ENCODE assay signal across 16 cellular contexts in the genomic region with DNA sequence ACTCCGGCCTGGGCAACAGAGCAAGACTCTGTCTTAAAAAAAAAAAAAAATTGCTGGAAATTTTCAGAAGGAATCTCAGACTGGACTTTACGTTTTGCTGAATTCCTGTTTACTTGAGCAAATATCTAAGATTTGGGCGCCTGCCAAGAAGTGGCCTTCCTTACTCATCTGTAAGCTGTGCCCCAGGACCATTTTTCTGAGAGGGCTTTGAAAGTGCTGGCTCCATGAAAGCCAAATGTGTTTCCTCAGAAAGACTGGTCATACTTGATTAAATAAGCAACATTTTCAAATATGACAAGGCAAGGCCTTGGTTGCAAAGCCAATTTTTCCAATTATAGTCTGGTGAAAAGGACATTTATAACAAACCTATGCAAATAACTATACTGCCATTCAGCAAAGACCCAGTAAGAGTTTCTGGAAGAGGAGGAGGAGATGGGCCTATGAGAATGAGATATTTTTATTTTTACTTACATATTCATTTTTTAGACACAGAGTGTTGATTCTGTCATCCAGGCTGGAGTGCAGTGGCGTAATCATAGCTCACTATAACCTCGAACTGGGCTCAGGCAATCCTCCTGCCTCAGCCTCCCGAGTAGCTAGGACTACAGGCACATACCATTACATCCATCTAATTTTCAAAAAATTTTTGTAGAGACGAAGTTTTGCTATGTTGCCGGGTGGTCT. TPM values are rescaled to one million over a fixed set of nuclear protein-coding genes. Genes with fewer than 3 reads are reported as not detected.
A peak's percentile ranks its signal among the peaks of the same experiment; 100 is the strongest.
DNase-seq lines count a peak whose midpoint lies in the region; ATAC-seq and TF ChIP-seq lines count a peak whose summit lies in the region.
"Had no signal": no experiment of that assay in that cellular context is flagged by ENCODE, and none has a peak within 500 bp of the region (broad histone marks: within the 10 kb centered on the region; RNA-seq: fewer than 3 reads in every experiment).

No MANE protein-coding gene starts in this region.

- intact Hi-C loops in Right ventricle myocardium superior (cut with DNase I): loop anchor here (10.0 kb wide), 1 partner anchor 59 kb away; a partner anchor contains a TSS
- intact Hi-C loops in activated T-helper 2 cell treated with anti-CD3 and anti-CD28 coated beads, Interferon-gamma antibody, Interleukin-2, Interleukin-4, amounts not matched to agents 10 μg/mL and 5 μg/mL and 100 μg/mL, durations not matched to agents 14 hours and 24 hours and 36 hours (cut with micrococcal nuclease): no loop called here

- H3K9me3 Mint-ChIP-seq in neural progenitor cell: no peaks in the 10 kb centered on the region
- no peaks in the 10 kb centered on the region for H3K9me3 Mint-ChIP-seq in activated naive CD8-positive, alpha-beta T cell treated with anti-CD3 and anti-CD28 coated beads for 36 hours
- no peaks in the 10 kb centered on the region for H3K9me3 Mint-ChIP-seq in activated T-helper 2 cell treated with anti-CD3 and anti-CD28 coated beads, Interferon-gamma antibody, Interleukin-2, Interleukin-4, amounts not matched to agents 10 μg/mL and 5 μg/mL and 100 μg/mL, durations not matched to agents 14 hours and 24 hours and 36 hours
- H3K9me3 Mint-ChIP-seq: activated naive CD4-positive, alpha-beta T cell treated with anti-CD3 and anti-CD28 coated beads, Interleukin-2, amount 50 U/mL, for 72 hours; stimulated activated naive CD8-positive, alpha-beta T cell treated with anti-CD3 and anti-CD28 coated beads, Interleukin-15, amount 100 ng/mL, for 72 hours had no signal

- no peak for TF ChIP-seq CTCF in neural progenitor cell (IDR thresholded peaks at IDR 0.05)

- H3K4me3 ChIP-seq in skeletal muscle cell (ENCODE audit: low read depth, low read length) (no peak overlapping the region), neural progenitor cell (no peak overlapping the region)

- H3K9ac ChIP-seq in neural progenitor cell: no peak overlapping the region
- H3K9ac ChIP-seq: KMS-11 had no signal

- H3K27me3 ChIP-seq in neural progenitor cell: no peaks in the 10 kb centered on the region

- H3K27ac Mint-ChIP-seq in neural progenitor cell: no peak overlapping the region
- H3K27ac Mint-ChIP-seq in activated naive CD8-positive, alpha-beta T cell treated with anti-CD3 and anti-CD28 coated beads for 36 hours: no peak overlapping the region
- no peak overlapping the region for H3K27ac Mint-ChIP-seq in activated T-helper 2 cell treated with anti-CD3 and anti-CD28 coated beads, Interferon-gamma antibody, Interleukin-2, Interleukin-4, amounts not matched to agents 10 μg/mL and 5 μg/mL and 100 μg/mL, durations not matched to agents 14 hours and 24 hours and 36 hours
- H3K27ac Mint-ChIP-seq: activated naive CD4-positive, alpha-beta T cell treated with anti-CD3 and anti-CD28 coated beads, Interleukin-2, amount 50 U/mL, for 72 hours; stimulated activated naive CD8-positive, alpha-beta T cell treated with anti-CD3 and anti-CD28 coated beads, Interleukin-15, amount 100 ng/mL, for 72 hours had no signal

- H3K27me3 Mint-ChIP-seq in neural progenitor cell (ENCODE audit: insufficient read depth, low read depth): peaks cover 10% of the 10 kb centered on the region
- H3K27me3 Mint-ChIP-seq in activated naive CD8-positive, alpha-beta T cell treated with anti-CD3 and anti-CD28 coated beads for 36 hours: peaks cover 40% of the 10 kb centered on the region
- H3K27me3 Mint-ChIP-seq in activated T-helper 2 cell treated with anti-CD3 and anti-CD28 coated beads, Interferon-gamma antibody, Interleukin-2, Interleukin-4, amounts not matched to agents 10 μg/mL and 5 μg/mL and 100 μg/mL, durations not matched to agents 14 hours and 24 hours and 36 hours (ENCODE audit: low read depth): peaks cover 25% of the 10 kb centered on the region

- no peak overlapping the region for H2AFZ ChIP-seq in neural progenitor cell (replicated peaks)

- H4K20me1 ChIP-seq in neural progenitor cell (ENCODE audit: low read depth): no peaks in the 10 kb centered on the region

- H3F3A ChIP-seq in neural progenitor cell (ENCODE audit: low read depth): peaks cover 18% of the 10 kb centered on the region

- H3K4me1 Mint-ChIP-seq in neural progenitor cell: peaks cover 12% of the 10 kb centered on the region
- no peaks in the 10 kb centered on the region for H3K4me1 Mint-ChIP-seq in activated naive CD8-positive, alpha-beta T cell treated with anti-CD3 and anti-CD28 coated beads for 36 hours
- no peaks in the 10 kb centered on the region for H3K4me1 Mint-ChIP-seq in activated T-helper 2 cell treated with anti-CD3 and anti-CD28 coated beads, Interferon-gamma antibody, Interleukin-2, Interleukin-4, amounts not matched to agents 10 μg/mL and 5 μg/mL and 100 μg/mL, durations not matched to agents 14 hours and 24 hours and 36 hours (ENCODE audit: low read depth)
- H3K4me1 Mint-ChIP-seq: stimulated activated naive CD8-positive, alpha-beta T cell treated with anti-CD3 and anti-CD28 coated beads, Interleukin-15, amount 100 ng/mL, for 72 hours had no signal

- ATAC-seq in Right ventricle myocardium superior (ENCODE audit: poor library complexity): no peak
- ATAC-seq: activated naive CD4-positive, alpha-beta T cell treated with anti-CD3 and anti-CD28 coated beads, Interleukin-2, amount 50 U/mL, for 72 hours; stimulated activated naive CD8-positive, alpha-beta T cell treated with anti-CD3 and anti-CD28 coated beads, Interleukin-15, amount 100 ng/mL, for 72 hours had no signal

- H3K4me2 ChIP-seq in neural progenitor cell: no peak overlapping the region
- H3K4me2 ChIP-seq: KMS-11 had no signal

- no peaks in the 10 kb centered on the region for H3K9me3 ChIP-seq in neural progenitor cell (ENCODE audit: low read depth)

- H3K4me1 ChIP-seq in neural progenitor cell: no peaks in the 10 kb centered on the region

- no peaks in the 10 kb centered on the region for H3K36me3 ChIP-seq in neural progenitor cell

- no peaks in the 10 kb centered on the region for H3K79me2 ChIP-seq in neural progenitor cell (ENCODE audit: low read depth)

- H3K4me3 Mint-ChIP-seq in neural progenitor cell: no peak overlapping the region
- no peak overlapping the region for H3K4me3 Mint-ChIP-seq in activated naive CD8-positive, alpha-beta T cell treated with anti-CD3 and anti-CD28 coated beads for 36 hours
- no peak overlapping the region for H3K4me3 Mint-ChIP-seq in activated T-helper 2 cell treated with anti-CD3 and anti-CD28 coated beads, Interferon-gamma antibody, Interleukin-2, Interleukin-4, amounts not matched to agents 10 μg/mL and 5 μg/mL and 100 μg/mL, durations not matched to agents 14 hours and 24 hours and 36 hours (ENCODE audit: low read depth)
- H3K4me3 Mint-ChIP-seq: nephron; stimulated activated naive CD8-positive, alpha-beta T cell treated with anti-CD3 and anti-CD28 coated beads, Interleukin-15, amount 100 ng/mL, for 72 hours had no signal

- DNase-seq in GM03348 (ENCODE audit: low spot score) (peak; percentile 52), RPMI7951 (ENCODE audit: low read depth) (peak; percentile 91), epidermal melanocyte (ENCODE audit: insufficient read length, low spot score) (peak; percentile 28), skeletal muscle cell (ENCODE audit: low read depth) (peak; percentile 30), neural progenitor cell (ENCODE audit: low spot score) (no peak), Right ventricle myocardium superior (no peak)
- no peak for DNase-seq in activated naive CD8-positive, alpha-beta T cell treated with anti-CD3 and anti-CD28 coated beads for 36 hours
- DNase-seq in activated T-helper 2 cell treated with anti-CD3 and anti-CD28 coated beads, Interferon-gamma antibody, Interleukin-2, Interleukin-4, amounts not matched to agents 10 μg/mL and 5 μg/mL and 100 μg/mL, durations not matched to agents 14 hours and 24 hours and 36 hours (ENCODE audit: low spot score): no peak
- DNase-seq: activated CD4-positive, alpha-beta T cell treated with anti-CD3 and anti-CD28 coated beads, Interleukin-2, amount 50 U/mL, for 1 hour; DMS79; NCI-H524; stimulated activated CD4-positive, alpha-beta T cell treated with anti-CD3 and anti-CD28 coated beads, Interleukin-1b, Interleukin-23, amount 100 ng/mL, for 48 hours; stimulated activated naive CD8-positive, alpha-beta T cell treated with anti-CD3 and anti-CD28 coated beads, Interleukin-15, amount 100 ng/mL, for 72 hours had no signal

- no peaks in the 10 kb centered on the region for H3K36me3 Mint-ChIP-seq in neural progenitor cell
- no peaks in the 10 kb centered on the region for H3K36me3 Mint-ChIP-seq in activated naive CD8-positive, alpha-beta T cell treated with anti-CD3 and anti-CD28 coated beads for 36 hours
- H3K36me3 Mint-ChIP-seq in activated T-helper 2 cell treated with anti-CD3 and anti-CD28 coated beads, Interferon-gamma antibody, Interleukin-2, Interleukin-4, amounts not matched to agents 10 μg/mL and 5 μg/mL and 100 μg/mL, durations not matched to agents 14 hours and 24 hours and 36 hours (ENCODE audit: low read depth): no peaks in the 10 kb centered on the region
- H3K36me3 Mint-ChIP-seq: activated naive CD4-positive, alpha-beta T cell treated with anti-CD3 and anti-CD28 coated beads, Interleukin-2, amount 50 U/mL, for 72 hours had no signal

- no peak overlapping the region for H3K27ac ChIP-seq in neural progenitor cell
- H3K27ac ChIP-seq: KMS-11 had no signal

RNA-seq across cellular contexts. Expression of a gene that starts 56.3 kb away (rescaled TPM):
- 0.12 TPM in 1 of 2 replicates, not detected in the other for total RNA-seq in RPMI7951 (2014; rRNA removed; shearing (Covaris generic))
- total RNA-seq in neural progenitor cell (ENCODE audit: low replicate concordance) (1.1 and 2.0 TPM in 2 replicates), Right ventricle myocardium superior (not detected)
- not detected for total RNA-seq in activated naive CD8-positive, alpha-beta T cell treated with anti-CD3 and anti-CD28 coated beads for 36 hours
- not detected in 2 replicates for total RNA-seq in activated T-helper 2 cell treated with anti-CD3 and anti-CD28 coated beads, Interferon-gamma antibody, Interleukin-2, Interleukin-4, amounts not matched to agents 10 μg/mL and 5 μg/mL and 100 μg/mL, durations not matched to agents 14 hours and 24 hours and 36 hours
- total RNA-seq: activated naive CD4-positive, alpha-beta T cell treated with anti-CD3 and anti-CD28 coated beads, Interleukin-2, amount 50 U/mL, for 72 hours had no signal

Comparison
In these comparisons a context has a peak if more than half of its experiments do, and no peak if none do; other contexts are left out.
1. DNase-seq: peak in GM03348 (single experiment), RPMI7951 (single experiment), epidermal melanocyte (single experiment) and skeletal muscle cell (single experiment); none in neural progenitor cell (single experiment), Right ventricle myocardium superior (single experiment), activated naive CD8-positive, alpha-beta T cell treated with anti-CD3 and anti-CD28 coated beads for 36 hours (single experiment) and activated T-helper 2 cell treated with anti-CD3 and anti-CD28 coated beads, Interferon-gamma antibody, Interleukin-2, Interleukin-4, amounts not matched to agents 10 μg/mL and 5 μg/mL and 100 μg/mL, durations not matched to agents 14 hours and 24 hours and 36 hours (single experiment).